26 cellular contexts compared by ENCODE assay signal in genomic region chr6:49415358-49415757, GRCh38.
"Had no signal": no experiment of that assay in that cellular context is flagged by ENCODE, and none has a peak within 500 bp of the region (broad histone marks: within the 10 kb centered on the region; RNA-seq: fewer than 3 reads in every experiment).

No MANE protein-coding gene starts in this region.

- ATAC-seq: heart left ventricle; natural killer cell; right lobe of liver; stimulated activated memory B cell treated with anti-CD40 and anti-IgM and Interleukin-4, amounts not matched to agents 10 μg/mL and 1 μg/mL and 100 μg/mL, for 72 hours; stimulated activated naive CD8-positive, alpha-beta T cell treated with anti-CD3 and anti-CD28 coated beads, Interleukin-15, amount 100 ng/mL, for 72 hours; upper lobe of right lung had no signal

- H3K9ac ChIP-seq: neural progenitor cell had no signal

- H3K27me3 ChIP-seq: heart left ventricle, neural progenitor cell, ovary, right atrium auricular region, right lobe of liver, testis, thyroid gland, transverse colon, upper lobe of right lung had no signal

- H3K27ac ChIP-seq: heart left ventricle, left ventricle myocardium inferior, neural progenitor cell, neutrophil, ovary, right atrium auricular region, right lobe of liver, testis, thyroid gland, transverse colon, upper lobe of right lung had no signal

- H3K9me3 ChIP-seq: left ventricle myocardium inferior, neutrophil, ovary, right atrium auricular region, right lobe of liver, testis, thyroid gland, transverse colon, upper lobe of right lung had no signal

- H3K4me3 ChIP-seq: heart left ventricle, left ventricle myocardium inferior, lung, neural progenitor cell, ovary, right atrium auricular region, right lobe of liver, smooth muscle cell, testis, thyroid gland, transverse colon, upper lobe of right lung had no signal

- H2AFZ ChIP-seq: neural progenitor cell had no signal

- H3K4me1 ChIP-seq: heart left ventricle, left ventricle myocardium inferior, neural progenitor cell, right atrium auricular region, right lobe of liver, testis, thyroid gland, upper lobe of right lung had no signal

- H3K4me2 ChIP-seq: neural progenitor cell, smooth muscle cell had no signal

- H3K36me3 ChIP-seq: heart left ventricle, left ventricle myocardium inferior, neural progenitor cell, neutrophil, ovary, right atrium auricular region, right lobe of liver, thyroid gland, transverse colon, upper lobe of right lung had no signal

- DNase-seq: heart left ventricle; hypothalamus; islet precursor cell; left ventricle myocardium inferior; naive B cell; natural killer cell; nephron progenitor cell; occipital lobe; ovary; right lobe of liver; stimulated activated CD4-positive, alpha-beta T cell treated with anti-CD3 and anti-CD28 coated beads, Interleukin-1b, Interleukin-23, amount 100 ng/mL, for 48 hours; stimulated activated CD4-positive, alpha-beta T cell treated with anti-CD3 and anti-CD28 coated beads, Interleukin-2, amount 100 ng/mL, for 48 hours; stimulated activated CD4-positive, alpha-beta T cell treated with anti-CD3 and anti-CD28 coated beads, Interleukin-4, amount 100 ng/mL, for 4 hours; stimulated activated CD8-positive, alpha-beta memory T cell treated with anti-CD3 and anti-CD28 coated beads, Interleukin-4, amount 100 ng/mL, for 48 hours; stimulated activated naive CD4-positive, alpha-beta T cell treated with Interleukin-2 at 50 U/mL for 16 hours; stimulated activated naive CD8-positive, alpha-beta T cell treated with anti-CD3 and anti-CD28 coated beads, Interleukin-15, amount 100 ng/mL, for 72 hours; testis; thyroid gland; transverse colon; upper lobe of right lung had no signal
